ENCODE assay signal across 8 cellular contexts in the genomic region with DNA sequence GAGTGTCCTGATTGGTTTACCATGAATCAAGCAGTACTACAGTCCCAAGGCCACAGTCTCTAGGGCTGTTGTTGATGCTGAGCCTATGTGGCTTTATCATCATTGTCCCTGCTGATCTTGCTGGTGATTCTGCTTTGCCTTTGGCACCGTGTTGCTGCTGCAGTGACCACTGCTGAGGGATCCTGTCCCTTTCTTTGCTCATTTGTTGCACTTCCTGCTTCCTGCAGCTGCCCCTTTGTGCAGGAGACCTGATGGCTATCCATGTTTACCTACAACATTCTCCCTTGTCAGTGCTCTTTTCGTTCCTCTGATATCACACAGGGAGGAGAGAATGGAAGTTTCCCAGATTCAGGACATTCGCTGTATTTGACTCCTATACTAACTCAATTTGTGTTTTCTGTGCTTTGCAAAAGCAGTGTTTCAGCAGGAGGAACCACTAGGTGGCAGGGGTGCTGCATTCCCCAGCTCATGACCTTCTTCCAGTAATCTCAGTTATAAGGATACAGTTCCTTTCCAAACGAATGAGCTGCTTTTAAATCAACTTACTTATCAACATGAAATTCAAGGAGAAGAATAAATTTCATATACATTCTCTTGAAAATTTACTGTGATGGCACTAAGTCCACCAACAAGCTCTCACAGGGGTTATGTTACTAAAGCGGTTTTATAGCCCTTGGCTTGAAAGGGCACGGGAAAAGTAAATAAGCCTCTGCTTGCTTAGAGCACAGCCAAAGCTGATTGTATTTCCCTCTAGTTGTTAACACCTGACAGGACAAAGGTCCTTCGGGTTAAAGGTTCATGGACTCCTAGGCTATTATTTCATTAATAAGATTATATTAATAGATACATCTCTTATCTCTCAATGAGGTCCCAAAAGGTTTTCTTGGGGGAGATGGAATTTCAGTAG. TPM values are rescaled to one million over a fixed set of nuclear protein-coding genes. Genes with fewer than 3 reads are reported as not detected.
DNase-seq lines count a peak whose midpoint lies in the region; ATAC-seq and TF ChIP-seq lines count a peak whose summit lies in the region.

No MANE protein-coding gene starts in this region.

- H3K4me1 ChIP-seq in adipocyte (ENCODE audit: control insufficient read depth, insufficient read depth, low read length) (peaks cover 34% of the 10 kb centered on the region), heart right ventricle (peaks cover 0 to 14% (median 4%) of the 10 kb centered on the region in 9 donors)

- 29 to 30% methylated on average over 7 of the region's 7 CpGs for WGBS in heart right ventricle, 2 donors

- no peaks in the 10 kb centered on the region for H3K9me3 ChIP-seq in SK-N-MC (ENCODE audit: low read depth, low read length)
- H3K9me3 ChIP-seq in adipocyte (ENCODE audit: control insufficient read depth, low read length), result no peaks in the 10 kb centered on the region
- H3K9me3 ChIP-seq in heart right ventricle, result no peaks in the 10 kb centered on the region

- H3K4me3 ChIP-seq in SK-N-MC (no peak overlapping the region), adipocyte (ENCODE audit: low read length) (no peak overlapping the region), heart right ventricle (no peak overlapping the region)

- ATAC-seq in Right ventricle myocardium inferior (peak; percentile 71), heart right ventricle (peak; percentile 61 to 87 (median 80)), GM19455 (IDR thresholded peaks at IDR 0.05; ENCODE audit: unreplicated experiment) (no peak)

- H3K27me3 ChIP-seq in adipocyte (replicated peaks; ENCODE audit: control insufficient read depth, insufficient read depth, low read length), result no peaks in the 10 kb centered on the region
- H3K27me3 ChIP-seq in heart right ventricle, result no peaks in the 10 kb centered on the region

- H3K36me3 ChIP-seq in SK-N-MC (ENCODE audit: insufficient read depth, low read length) (no peaks in the 10 kb centered on the region), adipocyte (ENCODE audit: control insufficient read depth, insufficient read depth, low read length, severe bottlenecking) (no peaks in the 10 kb centered on the region), heart right ventricle (peaks cover 0 to 7% (median 0%) of the 10 kb centered on the region in 9 donors)

- no peak overlapping the region for H3K27ac ChIP-seq in SK-N-MC
- H3K27ac ChIP-seq in heart right ventricle, result no peak overlapping the region

- intact Hi-C loops in Right ventricle myocardium inferior (cut with DNase I), result loop anchor here (5.0 kb wide), 1 partner anchor 69 kb away; no protein-coding TSS in a partner anchor
- intact Hi-C loops in cardiac septum (cut with DNase I), result no loop called here
- intact Hi-C loops in heart right ventricle (cut with DNase I), result loop anchor here in 5 of 10 donors (5.0 to 10.0 kb wide), 3 partner anchors 69 to 292 kb away; a partner anchor contains a TSS
- intact Hi-C loops in posterior vena cava (cut with DNase I), result loop anchor here in 1 of 2 donors (10.0 kb wide), 1 partner anchor 72 kb away; no protein-coding TSS in a partner anchor

- H3K9ac ChIP-seq in SK-N-MC (ENCODE audit: insufficient read length) (no peak overlapping the region), adipocyte (ENCODE audit: low read length) (peak overlapping the region; percentile 3)

- TF ChIP-seq CTCF in heart right ventricle (IDR thresholded peaks at IDR 0.05), result peak; percentile 77 to 95 (median 88)

- DNase-seq in Right ventricle myocardium inferior (ENCODE audit: missing footprints) (no peak), cardiac septum (ENCODE audit: low spot score) (no peak), KG1 (lab: John Stamatoyannopoulos, UW) (peak; percentile 35), SK-N-MC (ENCODE audit: low read depth, low spot score) (peak; percentile 39), adipocyte (ENCODE audit: low read depth) (peak; percentile 87), heart right ventricle (peak; percentile 45 to 70), posterior vena cava (ENCODE audit: low spot score) (peak; percentile 81)

RNA-seq across cellular contexts. Expression of a gene that starts 9.7 kb away (rescaled TPM):
- total RNA-seq in Right ventricle myocardium inferior, result 48.3 TPM
- total RNA-seq in cardiac septum, result 53.5 TPM
- 10 to 100 TPM; 40.3 to 72.1 (median 52.5) TPM for total RNA-seq in heart right ventricle
- polyA plus RNA-seq in heart right ventricle, result 10 to 100 TPM; 40.7 to 57.4 TPM
- total RNA-seq in posterior vena cava, result 10 to 100 TPM; 28.3 to 39.9 TPM

RNA-seq across cellular contexts. Expression of a gene that starts 44.2 kb away (rescaled TPM):
- total RNA-seq in Right ventricle myocardium inferior (51.6 TPM), cardiac septum (65.9 TPM), heart right ventricle (10 to 100 TPM; 45.0 to 64.7 (median 57.5) TPM), posterior vena cava (100 to 1,000 TPM in 1 of 2 donors, 10 to 100 TPM in 1; 95.7 to 101 TPM)
- 10 to 100 TPM; 10.8 to 42.7 TPM for polyA plus RNA-seq in heart right ventricle

Comparison
In these comparisons a context has a peak if more than half of its experiments do, and no peak if none do; other contexts are left out.
1. DNase-seq: peak in KG1 (single experiment), SK-N-MC (single experiment), adipocyte (single experiment), heart right ventricle (2 of 2) and posterior vena cava (single experiment); none in Right ventricle myocardium inferior (single experiment) and cardiac septum (single experiment).